ENCODE assay signal across 18 cellular contexts in the genomic region with DNA sequence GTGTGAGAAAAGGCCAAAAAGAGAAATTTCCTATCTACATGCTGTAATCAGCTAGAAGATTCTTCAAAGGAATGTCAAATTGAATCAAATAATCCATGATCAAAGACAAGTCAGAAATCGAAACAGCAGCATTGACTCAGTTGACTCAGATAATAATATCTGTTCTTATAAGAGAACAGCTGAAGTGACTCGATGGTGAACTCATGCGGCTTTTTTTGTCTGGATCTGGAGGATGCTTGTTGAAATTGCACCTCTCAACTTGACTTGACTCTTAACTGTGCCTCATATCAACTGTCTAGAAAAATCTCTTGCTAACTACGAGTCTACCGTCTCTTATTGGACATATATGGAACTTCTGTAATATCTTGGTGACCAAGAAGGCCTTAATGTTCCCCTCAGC.
"Had no signal": no experiment of that assay in that cellular context is flagged by ENCODE, and none has a peak within 500 bp of the region (broad histone marks: within the 10 kb centered on the region; RNA-seq: fewer than 3 reads in every experiment).

No MANE protein-coding gene starts in this region.

- H3K9me3 ChIP-seq: left ventricle myocardium inferior, neutrophil, psoas muscle, spleen, suprapubic skin, thoracic aorta, tibial artery, upper lobe of right lung had no signal

- H3K9ac ChIP-seq: parathyroid adenoma had no signal

- H3K4me1 ChIP-seq: parathyroid adenoma, psoas muscle, spleen, suprapubic skin, upper lobe of right lung had no signal

- H3K36me3 ChIP-seq: left ventricle myocardium inferior, neutrophil, spleen, suprapubic skin, thoracic aorta, tibial artery, upper lobe of right lung had no signal

- H3K79me2 ChIP-seq: hepatocyte, parathyroid adenoma had no signal

- H3K4me2 ChIP-seq: hepatocyte had no signal

- H3K27ac ChIP-seq: hepatocyte, left ventricle myocardium inferior, neutrophil, parathyroid adenoma, psoas muscle, spleen, suprapubic skin, thoracic aorta, tibial artery, upper lobe of right lung had no signal

- H2AFZ ChIP-seq: hepatocyte, parathyroid adenoma had no signal

- DNase-seq: islet precursor cell; left ventricle myocardium inferior; naive thymus-derived CD8-positive, alpha-beta T cell; occipital lobe; psoas muscle; small intestine; spleen; stimulated activated CD4-positive, alpha-beta T cell treated with anti-CD3 and anti-CD28 coated beads, Interleukin-4, amount 100 ng/mL, for 24 hours; stimulated activated naive CD4-positive, alpha-beta T cell; tibial artery; trophoblast cell; upper lobe of right lung had no signal

- H3K4me3 ChIP-seq: hepatocyte, left ventricle myocardium inferior, lung, psoas muscle, spleen, suprapubic skin, thoracic aorta, tibial artery, upper lobe of right lung had no signal

- H3K27me3 ChIP-seq: hepatocyte, neutrophil, spleen, suprapubic skin, tibial artery, upper lobe of right lung had no signal
